Comparison of ENCODE assay signal across 9 cellular contexts in the genomic region with DNA sequence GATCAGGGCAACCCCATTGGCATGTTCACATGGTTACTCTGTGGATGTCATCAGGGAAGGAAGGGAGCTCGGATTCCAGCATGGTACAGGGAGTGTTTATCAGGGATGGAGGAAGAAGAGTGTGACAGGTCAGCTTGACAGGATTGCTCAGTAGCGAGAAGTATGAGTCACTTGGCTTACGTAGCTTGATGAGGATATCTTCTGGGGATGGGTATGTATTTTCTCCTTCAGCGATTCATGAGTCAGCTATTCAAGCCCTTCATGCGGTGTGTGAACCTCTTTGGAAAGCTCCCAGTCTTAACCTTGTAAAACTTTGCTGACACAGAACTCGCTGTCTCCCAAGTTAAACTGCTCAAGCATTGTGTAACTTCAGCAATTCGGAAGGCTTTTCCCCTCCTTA.
A peak's percentile ranks its signal among the peaks of the same experiment; 100 is the strongest.
DNase-seq lines count a peak whose midpoint lies in the region; ATAC-seq and TF ChIP-seq lines count a peak whose summit lies in the region.
"Had no signal": no experiment of that assay in that cellular context is flagged by ENCODE, and none has a peak within 500 bp of the region (broad histone marks: within the 10 kb centered on the region; RNA-seq: fewer than 3 reads in every experiment).

No MANE protein-coding gene starts in this region.

- H3K9ac ChIP-seq in rectal smooth muscle tissue (ENCODE audit: low read length) = no peak overlapping the region

- H3K4me3 ChIP-seq in fibroblast of pulmonary artery (replicated peaks; ENCODE audit: low read depth, low read length) (peak overlapping the region; percentile 13), rectal smooth muscle tissue (ENCODE audit: low read length) (no peak overlapping the region)

- no peaks in the 10 kb centered on the region for H3K27me3 ChIP-seq in rectal smooth muscle tissue (ENCODE audit: control insufficient read depth, insufficient read depth, low read length)

- no peak for TF ChIP-seq CTCF in fibroblast of pulmonary artery (IDR thresholded peaks at IDR 0.05; ENCODE audit: low read length, missing control alignments)

- ATAC-seq in GM18858 (IDR thresholded peaks at IDR 0.05; ENCODE audit: unreplicated experiment) (peak; percentile 27), HG02884 (IDR thresholded peaks at IDR 0.05; ENCODE audit: unreplicated experiment) (no peak)

- peaks cover 6% of the 10 kb centered on the region for H3K4me1 ChIP-seq in rectal smooth muscle tissue (ENCODE audit: control insufficient read depth, insufficient read depth, low read length)

- H3K36me3 ChIP-seq in rectal smooth muscle tissue (ENCODE audit: control insufficient read depth, insufficient read depth, low read length) = no peaks in the 10 kb centered on the region

- H3K27ac ChIP-seq in rectal smooth muscle tissue (ENCODE audit: low read depth, low read length) = peak overlapping the region; percentile 62

- peak; percentile 36 for DNase-seq in OCI-M1 (lab: John Stamatoyannopoulos, UW)
- peak; percentile 97 for DNase-seq in fibroblast of pulmonary artery (ENCODE audit: low read depth)
- no peak for DNase-seq in SK-N-DZ (ENCODE audit: low spot score)
- no peak for DNase-seq in KG1 (lab: John Stamatoyannopoulos, UW)
- no peak for DNase-seq in NCI-H82 treated with DMSO at 0.1 percent for 48 hours (lab: John Stamatoyannopoulos, UW; ENCODE audit: unreplicated experiment)
- DNase-seq: MM.1S had no signal

Comparison
In these comparisons a context has a peak if more than half of its experiments do, and no peak if none do; other contexts are left out.
1. DNase-seq: peak in OCI-M1 (single experiment) and fibroblast of pulmonary artery (single experiment); none in SK-N-DZ (single experiment), KG1 (single experiment) and NCI-H82 treated with DMSO at 0.1 percent for 48 hours (single experiment).